Comparison of ENCODE assay signal across 16 cellular contexts in the genomic region with DNA sequence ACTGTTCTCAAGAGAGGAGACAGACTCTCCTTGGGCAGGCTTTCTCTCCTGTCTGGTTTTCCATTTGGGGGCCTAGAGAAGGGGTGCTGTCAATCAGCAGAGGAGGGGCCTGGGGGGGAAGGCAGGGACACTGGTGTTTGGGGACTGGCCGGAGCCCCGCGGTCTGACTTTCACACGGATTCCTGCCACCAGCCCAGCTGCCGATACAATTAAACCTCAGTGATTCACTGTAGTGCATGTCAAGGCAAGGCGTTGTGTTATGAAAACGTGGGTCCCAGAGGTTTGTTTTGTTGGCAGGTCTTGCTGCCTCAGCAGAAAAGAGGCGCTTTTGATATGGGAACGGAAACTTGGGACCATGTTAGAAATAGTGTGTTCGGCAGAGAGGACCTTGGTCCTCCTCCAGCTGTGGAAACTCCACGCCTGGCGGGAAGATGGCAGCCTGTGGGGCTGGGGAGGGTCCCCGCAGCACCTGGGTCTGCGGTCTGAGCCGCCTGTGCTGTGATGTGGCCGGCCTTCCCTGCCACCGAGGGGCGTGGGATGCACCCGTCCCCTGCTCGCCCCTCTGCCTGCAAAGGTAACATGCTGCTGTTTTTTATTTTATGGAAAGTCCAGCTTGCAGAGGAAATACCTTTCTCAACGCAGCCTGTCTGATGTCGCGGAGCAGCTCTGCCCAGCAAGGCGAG. TPM values are rescaled to one million over a fixed set of nuclear protein-coding genes. Genes with fewer than 3 reads are reported as not detected.
DNase-seq lines count a peak whose midpoint lies in the region; ATAC-seq and TF ChIP-seq lines count a peak whose summit lies in the region.
"Had no signal": no experiment of that assay in that cellular context is flagged by ENCODE, and none has a peak within 500 bp of the region (broad histone marks: within the 10 kb centered on the region; RNA-seq: fewer than 3 reads in every experiment).

No MANE protein-coding gene starts in this region.

- DNase-seq in Panc1 (ENCODE audit: low read depth, low spot score) (no peak), dermis blood vessel endothelial cell (peak; percentile 49), right cardiac atrium (peak in 2 of 3 donors; percentile 64 to 72), retina (no peak), T-helper 1 cell (no peak)
- DNase-seq: activated CD4-positive, alpha-beta memory T cell treated with anti-CD3 and anti-CD28 coated beads for 36 hours; BE2C; midbrain; NCI-H1930; stimulated activated CD4-positive, alpha-beta T cell treated with anti-CD3 and anti-CD28 coated beads, Interleukin-1b, Interleukin-23, amount 100 ng/mL, for 48 hours; T-helper 9 cell had no signal

- in situ Hi-C loops in Panc1 (cut with HindIII; ENCODE audit: low pct_unique_long_range_greater_than_20kb, low sequenced_read_pairs), result no loop called here

- H3K4me1 ChIP-seq in Panc1 (ENCODE audit: control insufficient read depth, insufficient read depth, low read length), result peaks cover 76% of the 10 kb centered on the region
- H3K4me1 ChIP-seq in right cardiac atrium (ENCODE audit: control insufficient read depth, insufficient read depth, low read length), result peaks cover 10% of the 10 kb centered on the region
- H3K4me1 ChIP-seq: BE2C, parathyroid adenoma had no signal

- H3K4me3 ChIP-seq in Panc1 (ENCODE audit: low read depth in 2 of 2, low read length in 2 of 2) (no peak overlapping the region), right cardiac atrium (ENCODE audit: low read length) (no peak overlapping the region), skin epidermis (peak overlapping the region in 1 of 7 experiments; percentile 15)

- CTCF ChIA-PET in Panc1 (lab: Charles Lee), result no interaction called here

- H3K9me3 ChIP-seq in Panc1 (ENCODE audit: control insufficient read depth, insufficient read depth, low read depth, low read length) (no peaks in the 10 kb centered on the region), right cardiac atrium (ENCODE audit: control insufficient read depth, low read length) (no peaks in the 10 kb centered on the region)
- H3K9me3 ChIP-seq: BE2C had no signal

- ATAC-seq in Panc1, result no peak
- peak in 1 of 2 donors; percentile 23 for ATAC-seq in right cardiac atrium
- no peak for ATAC-seq in HG03571 (IDR thresholded peaks at IDR 0.05; ENCODE audit: unreplicated experiment)
- no peak for ATAC-seq in GM18909 (IDR thresholded peaks at IDR 0.05; ENCODE audit: poor library complexity, unreplicated experiment)

- BruUV-seq in Panc1 (replicated peaks; lab: Mats Ljungman, UMichigan), result no TSS peak

- 63% methylated on average over 24 of the region's 24 CpGs for WGBS in right cardiac atrium

- H3K36me3 ChIP-seq in Panc1 (ENCODE audit: control insufficient read depth, insufficient read depth, low read length), result no peaks in the 10 kb centered on the region
- H3K36me3 ChIP-seq: BE2C had no signal

- no peak for TF ChIP-seq CTCF in Panc1 (IDR thresholded peaks at IDR 0.05)

- POLR2A ChIA-PET in Panc1 (lab: Charles Lee), result no interaction called here

- no peaks in the 10 kb centered on the region for H3K27me3 ChIP-seq in Panc1 (ENCODE audit: control insufficient read depth, insufficient read depth, low read length)
- H3K27me3 ChIP-seq in right cardiac atrium (ENCODE audit: control insufficient read depth, insufficient read depth), result no peaks in the 10 kb centered on the region
- H3K27me3 ChIP-seq: BE2C had no signal

- intact Hi-C loops in Panc1 (cut with micrococcal nuclease; ENCODE audit: unreplicated experiment) (no loop called here), right cardiac atrium (cut with DNase I) (no loop called here)

- H3K27ac ChIP-seq in Panc1 (ENCODE audit: low read length), result peak overlapping the region; percentile 65; the same call in 1 of the 2 replicates
- H3K27ac ChIP-seq in right cardiac atrium (ENCODE audit: low read length), result no peak overlapping the region
- peak overlapping the region in 18 of 21 experiments; percentile 2 to 76 (median 54) for H3K27ac ChIP-seq in skin epidermis
- H3K27ac ChIP-seq: KMS-11, parathyroid adenoma had no signal

RNA-seq across cellular contexts. Expression of a gene that starts 47.6 kb away (rescaled TPM):
- total RNA-seq in Panc1 (2021; ENCODE audit: unreplicated experiment) (73.7 TPM), dermis blood vessel endothelial cell (19.6 and 35.8 TPM in 2 replicates), right cardiac atrium (10 to 100 TPM; 15.5 to 24.0 (median 18.0) TPM)
- 59.2 TPM for polyA plus RNA-seq in Panc1 (2012; ENCODE audit: insufficient read length)
- 16.5 TPM for polyA plus RNA-seq in right cardiac atrium

Comparison
In these comparisons a context has a peak if more than half of its experiments do, and no peak if none do; other contexts are left out.
1. DNase-seq: peak in dermis blood vessel endothelial cell (single experiment) and right cardiac atrium (2 of 3); none in Panc1 (single experiment), retina (single experiment) and T-helper 1 cell (0 of 5).